Comparison of ENCODE assay signal across 9 cellular contexts in the genomic region with DNA sequence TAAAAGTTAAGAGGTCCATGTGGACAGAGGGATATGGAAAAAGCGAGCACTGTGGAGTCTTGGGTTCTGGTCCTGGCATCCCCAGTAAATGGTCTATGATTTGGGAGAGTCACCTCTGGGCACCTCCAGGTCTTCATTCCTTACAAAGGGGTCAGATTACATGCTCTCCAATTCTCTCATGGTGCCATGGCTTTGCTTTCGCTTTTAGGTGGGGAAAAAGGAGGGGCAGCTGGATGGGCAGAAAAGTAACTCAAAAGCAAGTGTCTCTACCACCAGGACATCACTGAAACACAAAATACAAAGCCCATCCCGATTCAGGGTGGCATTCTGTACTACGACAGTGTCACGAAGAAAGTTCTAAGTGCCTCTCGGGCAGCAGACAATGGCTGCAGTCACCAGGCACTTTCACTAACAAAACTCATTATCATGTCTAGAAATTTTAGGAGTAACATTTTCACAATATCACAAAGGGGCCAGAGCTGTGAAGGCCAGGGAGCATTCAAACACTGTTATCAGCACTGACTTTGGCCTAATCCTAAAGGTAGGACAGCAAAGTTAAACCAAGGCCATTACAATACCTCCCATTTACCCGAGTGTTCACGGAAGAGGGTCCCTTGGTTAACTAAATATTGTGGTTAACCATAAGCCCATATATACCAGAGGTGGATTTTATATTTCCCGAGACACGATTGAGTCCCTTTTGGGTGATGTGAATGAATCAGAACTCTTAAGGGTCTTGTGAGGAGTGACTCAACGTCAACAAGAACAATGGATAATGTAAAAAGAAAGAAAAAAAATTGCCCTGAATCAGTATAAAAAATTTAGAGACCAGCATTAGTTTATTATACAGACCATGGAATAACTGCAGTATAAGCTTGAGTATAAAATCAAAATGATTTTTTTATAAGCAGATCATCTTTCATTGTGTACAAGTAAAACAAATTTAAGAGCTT. TPM values are rescaled to one million over a fixed set of nuclear protein-coding genes. Genes with fewer than 3 reads are reported as not detected.
DNase-seq lines count a peak whose midpoint lies in the region; ATAC-seq and TF ChIP-seq lines count a peak whose summit lies in the region.
"Had no signal": no experiment of that assay in that cellular context is flagged by ENCODE, and none has a peak within 500 bp of the region (broad histone marks: within the 10 kb centered on the region; RNA-seq: fewer than 3 reads in every experiment).

No MANE protein-coding gene starts in this region.

- BruUV-seq in A673 (replicated peaks; lab: Mats Ljungman, UMichigan) = no TSS peak

- H3K9me3 ChIP-seq in left ventricle myocardium inferior (replicated peaks) = no peaks in the 10 kb centered on the region
- no peaks in the 10 kb centered on the region for H3K9me3 ChIP-seq in A673 (ENCODE audit: low read depth, low read length, poor library complexity, severe bottlenecking)

- H3K9me3 Mint-ChIP-seq in central memory CD8-positive, alpha-beta T cell = no peaks in the 10 kb centered on the region
- H3K9me3 Mint-ChIP-seq in mesothelial cell of epicardium = peaks cover 2% of the 10 kb centered on the region

- ATAC-seq in Right ventricle myocardium superior (ENCODE audit: poor library complexity) = no peak
- ATAC-seq in central memory CD8-positive, alpha-beta T cell (replicated peaks; ENCODE audit: extremely low read depth, poor library complexity, severe bottlenecking) = no peak
- ATAC-seq in HG03378 (IDR thresholded peaks at IDR 0.05; ENCODE audit: unreplicated experiment) = no peak

- CTCF ChIA-PET in A673 (lab: Charles Lee) = no interaction called here

- H3K27ac Mint-ChIP-seq in central memory CD8-positive, alpha-beta T cell (ENCODE audit: low read depth) = no peak overlapping the region
- peak overlapping the region; percentile 43 for H3K27ac Mint-ChIP-seq in mesothelial cell of epicardium

- H3K27ac ChIP-seq in left ventricle myocardium inferior (replicated peaks) (peak overlapping the region; percentile 3), A673 (ENCODE audit: low read depth, low read length, poor library complexity, severe bottlenecking) (no peak overlapping the region)

- no peaks in the 10 kb centered on the region for H3K27me3 ChIP-seq in left ventricle myocardium inferior (ENCODE audit: low read depth)
- H3K27me3 ChIP-seq in A673 (replicated peaks; ENCODE audit: insufficient read depth, low read depth, low read length, poor library complexity) = no peaks in the 10 kb centered on the region

- no peaks in the 10 kb centered on the region for H3K36me3 ChIP-seq in left ventricle myocardium inferior
- H3K36me3 ChIP-seq in A673 (ENCODE audit: insufficient read depth, low read length, poor library complexity, severe bottlenecking) = no peaks in the 10 kb centered on the region

- H3K4me1 ChIP-seq in left ventricle myocardium inferior (peaks cover 82% of the 10 kb centered on the region), A673 (ENCODE audit: insufficient read depth, low read length, poor library complexity, severe bottlenecking) (peaks cover 20% of the 10 kb centered on the region)

- POLR2A ChIA-PET in A673 (lab: Charles Lee; ENCODE audit: low non-redundant PET) = no interaction called here

- TF ChIP-seq CTCF in left ventricle myocardium inferior (IDR thresholded peaks at IDR 0.05; ENCODE audit: borderline replicate concordance) (no peak), mesothelial cell of epicardium (IDR thresholded peaks at IDR 0.05; ENCODE audit: unreplicated experiment) (no peak), A673 (conservative IDR thresholded peaks at IDR 0.05; ENCODE audit: low read depth, low read length) (no peak)

- H3K4me3 Mint-ChIP-seq in central memory CD8-positive, alpha-beta T cell = peak overlapping the region; percentile 96
- H3K4me3 Mint-ChIP-seq in mesothelial cell of epicardium = peak overlapping the region; percentile 46

- intact Hi-C loops in left ventricle myocardium inferior (cut with micrococcal nuclease) = no loop called here
- intact Hi-C loops in Right ventricle myocardium superior (cut with DNase I) = no loop called here
- intact Hi-C loops in A673 (cut with micrococcal nuclease; ENCODE audit: unreplicated experiment) = no loop called here

- H3K4me3 ChIP-seq in left ventricle myocardium inferior (peak overlapping the region; percentile 99), A673 (ENCODE audit: low read depth, low read length, poor library complexity, severe bottlenecking) (no peak overlapping the region)

- peaks cover 64% of the 10 kb centered on the region for H3K4me1 Mint-ChIP-seq in central memory CD8-positive, alpha-beta T cell
- peaks cover 34% of the 10 kb centered on the region for H3K4me1 Mint-ChIP-seq in mesothelial cell of epicardium

- peaks cover 9% of the 10 kb centered on the region for H3K36me3 Mint-ChIP-seq in central memory CD8-positive, alpha-beta T cell (ENCODE audit: insufficient read depth)
- no peaks in the 10 kb centered on the region for H3K36me3 Mint-ChIP-seq in mesothelial cell of epicardium

- no peak for DNase-seq in left ventricle myocardium inferior
- no peak for DNase-seq in Right ventricle myocardium superior
- no peak for DNase-seq in central memory CD8-positive, alpha-beta T cell (ENCODE audit: low spot score in 2 of 2)
- no peak for DNase-seq in mesothelial cell of epicardium (ENCODE audit: low spot score in 2 of 2, unreplicated experiment in 2 of 2)
- no peak for DNase-seq in NCI-H2227 (lab: John Stamatoyannopoulos, UW; ENCODE audit: unreplicated experiment)
- no peak for DNase-seq in Kasumi-1 (lab: John Stamatoyannopoulos, UW)
- DNase-seq in A673 (ENCODE audit: low spot score) = no peak
- DNase-seq: amniotic stem cell had no signal

- H3K27me3 Mint-ChIP-seq in central memory CD8-positive, alpha-beta T cell = no peaks in the 10 kb centered on the region
- H3K27me3 Mint-ChIP-seq in mesothelial cell of epicardium (ENCODE audit: low read depth) = no peaks in the 10 kb centered on the region

RNA-seq across cellular contexts. Expression of a gene that starts 2.5 kb away (rescaled TPM):
- total RNA-seq in left ventricle myocardium inferior (1,672 TPM), Right ventricle myocardium superior (1,816 TPM), mesothelial cell of epicardium (554 to 574 TPM (median 557 TPM) in 3 replicates), A673 (2021) (429 and 431 TPM in 2 replicates)
